In the genomic region with DNA sequence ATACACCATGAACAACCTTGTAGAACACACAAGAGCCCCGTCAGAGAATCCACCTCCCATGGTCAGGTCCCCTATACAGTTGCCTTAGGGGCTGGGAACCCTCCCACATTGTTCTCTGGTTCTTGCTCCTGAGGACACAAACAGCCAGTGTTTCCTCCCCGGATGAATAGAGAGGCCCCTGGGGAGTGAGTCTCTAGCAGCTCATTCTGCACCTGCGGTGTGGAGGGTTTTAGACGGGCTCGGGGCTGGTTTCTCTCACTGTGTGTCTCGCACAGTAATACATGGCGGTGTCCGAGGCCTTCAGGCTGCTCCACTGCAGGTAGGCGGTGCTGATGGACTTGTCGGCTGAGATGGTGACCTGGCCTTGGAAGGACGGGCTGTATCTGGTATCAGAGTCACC, we compare ENCODE assay signal across 1 cellular context.
TF ChIP-seq lines count a peak whose summit lies in the region.

No MANE protein-coding gene starts in this region.

TF ChIP-seq in GM12878, 131 proteins besides CTCF, POLR2A, EP300 and RAD21 (continued from another document):
- TF ChIP-seq, protein P1, sequence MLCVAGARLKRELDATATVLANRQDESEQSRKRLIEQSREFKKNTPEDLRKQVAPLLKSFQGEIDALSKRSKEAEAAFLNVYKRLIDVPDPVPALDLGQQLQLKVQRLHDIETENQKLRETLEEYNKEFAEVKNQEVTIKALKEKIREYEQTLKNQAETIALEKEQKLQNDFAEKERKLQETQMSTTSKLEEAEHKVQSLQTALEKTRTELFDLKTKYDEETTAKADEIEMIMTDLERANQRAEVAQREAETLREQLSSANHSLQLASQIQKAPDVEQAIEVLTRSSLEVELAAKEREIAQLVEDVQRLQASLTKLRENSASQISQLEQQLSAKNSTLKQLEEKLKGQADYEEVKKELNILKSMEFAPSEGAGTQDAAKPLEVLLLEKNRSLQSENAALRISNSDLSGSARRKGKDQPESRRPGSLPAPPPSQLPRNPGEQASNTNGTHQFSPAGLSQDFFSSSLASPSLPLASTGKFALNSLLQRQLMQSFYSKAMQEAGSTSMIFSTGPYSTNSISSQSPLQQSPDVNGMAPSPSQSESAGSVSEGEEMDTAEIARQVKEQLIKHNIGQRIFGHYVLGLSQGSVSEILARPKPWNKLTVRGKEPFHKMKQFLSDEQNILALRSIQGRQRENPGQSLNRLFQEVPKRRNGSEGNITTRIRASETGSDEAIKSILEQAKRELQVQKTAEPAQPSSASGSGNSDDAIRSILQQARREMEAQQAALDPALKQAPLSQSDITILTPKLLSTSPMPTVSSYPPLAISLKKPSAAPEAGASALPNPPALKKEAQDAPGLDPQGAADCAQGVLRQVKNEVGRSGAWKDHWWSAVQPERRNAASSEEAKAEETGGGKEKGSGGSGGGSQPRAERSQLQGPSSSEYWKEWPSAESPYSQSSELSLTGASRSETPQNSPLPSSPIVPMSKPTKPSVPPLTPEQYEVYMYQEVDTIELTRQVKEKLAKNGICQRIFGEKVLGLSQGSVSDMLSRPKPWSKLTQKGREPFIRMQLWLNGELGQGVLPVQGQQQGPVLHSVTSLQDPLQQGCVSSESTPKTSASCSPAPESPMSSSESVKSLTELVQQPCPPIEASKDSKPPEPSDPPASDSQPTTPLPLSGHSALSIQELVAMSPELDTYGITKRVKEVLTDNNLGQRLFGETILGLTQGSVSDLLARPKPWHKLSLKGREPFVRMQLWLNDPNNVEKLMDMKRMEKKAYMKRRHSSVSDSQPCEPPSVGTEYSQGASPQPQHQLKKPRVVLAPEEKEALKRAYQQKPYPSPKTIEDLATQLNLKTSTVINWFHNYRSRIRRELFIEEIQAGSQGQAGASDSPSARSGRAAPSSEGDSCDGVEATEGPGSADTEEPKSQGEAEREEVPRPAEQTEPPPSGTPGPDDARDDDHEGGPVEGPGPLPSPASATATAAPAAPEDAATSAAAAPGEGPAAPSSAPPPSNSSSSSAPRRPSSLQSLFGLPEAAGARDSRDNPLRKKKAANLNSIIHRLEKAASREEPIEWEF (IDR thresholded peaks at IDR 0.05; ENCODE audit: insufficient replicate concordance, low read depth, low read length): no peak
